In genomic region chr2:133382561-133382960, GRCh38 we compare ENCODE assay signal across 9 cellular contexts.
"Had no signal": no experiment of that assay in that cellular context is flagged by ENCODE, and none has a peak within 500 bp of the region (broad histone marks: within the 10 kb centered on the region; RNA-seq: fewer than 3 reads in every experiment).

No MANE protein-coding gene starts in this region.

- DNase-seq: GM23248, GOT3, H7, H9, HCEC 1CT, HFFc6 had no signal

- H3K4me3 Mint-ChIP-seq: GM23338, H9, HFFc6 had no signal

- H3K4me3 ChIP-seq: GM23248, GM23338, HAP-1 had no signal

- ATAC-seq: GM23338, HCT116 had no signal

- H3K27ac Mint-ChIP-seq: GM23338, H9, HFFc6 had no signal
